25 cellular contexts compared by ENCODE assay signal in genomic region chr12:132180648-132181546, GRCh38.
"Had no signal": no experiment of that assay in that cellular context is flagged by ENCODE, and none has a peak within 500 bp of the region (broad histone marks: within the 10 kb centered on the region; RNA-seq: fewer than 3 reads in every experiment).

No MANE protein-coding gene starts in this region.

- DNase-seq: activated CD4-positive, alpha-beta T cell treated with anti-CD3 and anti-CD28 coated beads, Interleukin-2, amount 10 ng/mL, durations not matched to agents 7 days and 5 days; activated CD8-positive, alpha-beta T cell treated with anti-CD3 and anti-CD28 coated beads, Interleukin-2, amount 10 ng/mL, durations not matched to agents 7 days and 5 days; activated gamma-delta T cell; activated T-cell treated with anti-CD3 and anti-CD28 coated beads, Interleukin-2, amount 50 U/mL, for 48 hours; adrenal gland; dermis blood vessel endothelial cell; effector memory CD4-positive, alpha-beta T cell; kidney glomerular epithelial cell; mesenchymal stem cell; naive B cell; ovary; small intestine; stimulated activated CD4-positive, alpha-beta T cell treated with anti-CD3 and anti-CD28 coated beads, Interleukin-4, amount 100 ng/mL, for 1 hour; stomach had no signal

- H3K27me3 Mint-ChIP-seq: activated naive CD4-positive, alpha-beta T cell treated with anti-CD3 and anti-CD28 coated beads, Interleukin-2, amount 50 U/mL, for 24 hours had no signal

- ATAC-seq: activated CD4-positive, CD25-positive, alpha-beta regulatory T cell treated with anti-CD3 and anti-CD28 coated beads, Interleukin-2, amount 50 U/mL, for 24 hours; activated CD8-positive, alpha-beta T cell treated with anti-CD3 and anti-CD28 coated beads, Interleukin-2, amount 10 ng/mL, durations not matched to agents 7 days and 5 days; mucosa of descending colon; right lobe of liver; stimulated activated effector memory CD8-positive, alpha-beta T cell treated with anti-CD3 and anti-CD28 coated beads, Interleukin-12 subunit alpha, Interleukin-12 subunit beta, amount 100 ng/mL, for 72 hours had no signal

- H3K4me3 Mint-ChIP-seq: activated CD4-positive, alpha-beta T cell treated with anti-CD3 and anti-CD28 coated beads, Interleukin-2, amount 10 ng/mL, durations not matched to agents 7 days and 5 days; activated CD8-positive, alpha-beta T cell treated with anti-CD3 and anti-CD28 coated beads, Interleukin-2, amount 10 ng/mL, durations not matched to agents 7 days and 5 days; activated naive CD4-positive, alpha-beta T cell treated with anti-CD3 and anti-CD28 coated beads, Interleukin-2, amount 50 U/mL, for 24 hours; stimulated activated effector memory CD8-positive, alpha-beta T cell treated with anti-CD3 and anti-CD28 coated beads, Interleukin-12 subunit alpha, Interleukin-12 subunit beta, amount 100 ng/mL, for 72 hours; type B pancreatic cell had no signal

- H3K9me3 Mint-ChIP-seq: activated naive CD4-positive, alpha-beta T cell treated with anti-CD3 and anti-CD28 coated beads, Interleukin-2, amount 50 U/mL, for 24 hours; type B pancreatic cell had no signal

- H3K27ac Mint-ChIP-seq: activated CD4-positive, alpha-beta T cell treated with anti-CD3 and anti-CD28 coated beads, Interleukin-2, amount 10 ng/mL, durations not matched to agents 7 days and 5 days; activated CD8-positive, alpha-beta T cell treated with anti-CD3 and anti-CD28 coated beads, Interleukin-2, amount 10 ng/mL, durations not matched to agents 7 days and 5 days; stimulated activated effector memory CD8-positive, alpha-beta T cell treated with anti-CD3 and anti-CD28 coated beads, Interleukin-12 subunit alpha, Interleukin-12 subunit beta, amount 100 ng/mL, for 72 hours; type B pancreatic cell had no signal

- H3K27me3 ChIP-seq: ovary, right lobe of liver had no signal

- H3K36me3 ChIP-seq: adrenal gland, breast epithelium, esophagus muscularis mucosa, gastroesophageal sphincter, heart right ventricle, ovary, right lobe of liver, stomach had no signal

- H3K27ac ChIP-seq: adrenal gland, breast epithelium, esophagus muscularis mucosa, gastroesophageal sphincter, heart right ventricle, ovary, psoas muscle, right lobe of liver, stomach had no signal

- H3K4me1 ChIP-seq: adrenal gland, breast epithelium, esophagus muscularis mucosa, gastroesophageal sphincter, psoas muscle, right lobe of liver had no signal

- H3K36me3 Mint-ChIP-seq: activated naive CD4-positive, alpha-beta T cell treated with anti-CD3 and anti-CD28 coated beads, Interleukin-2, amount 50 U/mL, for 24 hours; stimulated activated effector memory CD8-positive, alpha-beta T cell treated with anti-CD3 and anti-CD28 coated beads, Interleukin-12 subunit alpha, Interleukin-12 subunit beta, amount 100 ng/mL, for 72 hours; type B pancreatic cell had no signal

- H3K9me3 ChIP-seq: adrenal gland, mucosa of descending colon, ovary, psoas muscle, right lobe of liver had no signal

- H3K4me3 ChIP-seq: adrenal gland, breast epithelium, esophagus muscularis mucosa, gastroesophageal sphincter, heart right ventricle, mucosa of descending colon, ovary, psoas muscle, right lobe of liver, stomach had no signal
